ENCODE assay signal across 1 cellular context in genomic region chr16:80570106-80570478, GRCh38.
TF ChIP-seq lines count a peak whose summit lies in the region.

No MANE protein-coding gene starts in this region.

TF ChIP-seq in HepG2, 621 proteins besides CTCF, POLR2A, EP300 and RAD21 (continued from another document):
- TF ChIP-seq SIN3A (IDR thresholded peaks at IDR 0.05; ENCODE audit: borderline replicate concordance, low read depth, low read length) = no peak
- no peak for TF ChIP-seq MLLT10 (CRISPR knock-in tag; IDR thresholded peaks at IDR 0.05)
- peak; percentile 28; the same call in 1 of the 2 replicates for TF ChIP-seq MAFF (IDR thresholded peaks at IDR 0.05; ENCODE audit: low read depth, low read length)
- TF ChIP-seq ZNF792 (CRISPR knock-in tag; IDR thresholded peaks at IDR 0.05) = no peak
- peak; percentile 11; the same call in 1 of the 2 replicates for TF ChIP-seq SALL1 (CRISPR knock-in tag; IDR thresholded peaks at IDR 0.05)
- no peak for TF ChIP-seq ZNF766 (CRISPR knock-in tag; IDR thresholded peaks at IDR 0.05; ENCODE audit: borderline replicate concordance)
